ENCODE assay signal across 8 cellular contexts in the genomic region with DNA sequence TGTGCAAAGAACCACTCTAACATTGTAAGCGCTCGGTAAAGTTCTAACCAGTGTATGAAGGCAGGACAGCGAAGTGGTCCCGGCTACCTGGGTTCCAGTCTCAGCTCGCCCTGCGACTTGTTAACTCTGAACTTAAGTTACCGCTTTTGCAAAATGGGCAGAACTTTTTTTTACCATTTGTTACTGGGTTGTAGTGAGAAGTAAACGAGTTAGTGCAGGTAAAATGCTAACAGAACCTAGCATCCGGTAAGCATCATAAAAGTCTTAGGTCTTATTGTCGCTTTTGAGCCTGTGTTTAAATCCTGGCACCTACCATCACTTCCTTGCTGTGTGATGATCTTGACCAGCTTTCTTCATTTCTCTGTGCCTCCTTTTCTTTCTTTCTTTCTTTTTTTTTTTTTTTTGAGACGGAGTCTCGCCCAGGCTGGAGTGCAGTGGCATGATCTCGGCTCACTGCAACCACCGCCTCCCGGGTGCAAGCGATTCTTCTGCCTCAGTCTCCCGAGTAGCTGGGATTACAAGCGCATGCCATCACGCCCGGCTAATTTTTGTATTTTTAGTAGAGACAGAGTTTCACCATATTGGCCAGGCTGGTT. TPM values are rescaled to one million over a fixed set of nuclear protein-coding genes. Genes with fewer than 3 reads are reported as not detected.
A peak's percentile ranks its signal among the peaks of the same experiment; 100 is the strongest.
DNase-seq lines count a peak whose midpoint lies in the region; ATAC-seq and TF ChIP-seq lines count a peak whose summit lies in the region.

No MANE protein-coding gene starts in this region.

- no peak overlapping the region for H3K18ac ChIP-seq in trophoblast cell (ENCODE audit: low read length)

- DNase-seq in DMS 273 (lab: John Stamatoyannopoulos, UW; ENCODE audit: unreplicated experiment) (peak; percentile 71), DMS 273 treated with DMSO at 0.1 percent for 48 hours (lab: John Stamatoyannopoulos, UW) (no peak), SK-N-MC (ENCODE audit: low read depth, low spot score) (no peak), esophagus squamous epithelium (lab: John Stamatoyannopoulos, UW) (no peak), trophoblast cell (no peak), kidney glomerular epithelial cell (lab: John Stamatoyannopoulos, UW) (no peak), NCI-H187 treated with DMSO at 0.1 percent for 48 hours (lab: John Stamatoyannopoulos, UW) (no peak)

- H2BK12ac ChIP-seq in trophoblast cell (ENCODE audit: low read length), result no peak overlapping the region

- peaks cover 11% of the 10 kb centered on the region for H3K79me1 ChIP-seq in trophoblast cell (ENCODE audit: low read length)

- H4K91ac ChIP-seq in trophoblast cell (ENCODE audit: low read depth, low read length), result peak overlapping the region; percentile 1

- no peak for ATAC-seq in GM18861 (IDR thresholded peaks at IDR 0.05; ENCODE audit: unreplicated experiment)

- no peaks in the 10 kb centered on the region for H3K9me3 ChIP-seq in SK-N-MC (ENCODE audit: low read depth, low read length)
- H3K9me3 ChIP-seq in esophagus squamous epithelium, result no peaks in the 10 kb centered on the region
- no peaks in the 10 kb centered on the region for H3K9me3 ChIP-seq in trophoblast cell (ENCODE audit: insufficient read depth, low read depth, low read length)

- TF ChIP-seq POLR2A in esophagus squamous epithelium (IDR thresholded peaks at IDR 0.05), result no peak

- peak overlapping the region; percentile 95 for H3K4me3 ChIP-seq in SK-N-MC
- H3K4me3 ChIP-seq in esophagus squamous epithelium, result peak overlapping the region; percentile 79 to 99 (median 98)
- no peak overlapping the region for H3K4me3 ChIP-seq in trophoblast cell (ENCODE audit: low read depth, low read length)

- no peak overlapping the region for H2BK5ac ChIP-seq in trophoblast cell (ENCODE audit: low read depth, low read length, poor library complexity)

- H3K36me3 ChIP-seq in SK-N-MC (ENCODE audit: insufficient read depth, low read length), result peaks cover 32% of the 10 kb centered on the region
- peaks cover 0 to 36% (median 0%) of the 10 kb centered on the region in 3 donors for H3K36me3 ChIP-seq in esophagus squamous epithelium
- peaks cover 22 to 28% of the 10 kb centered on the region in 2 experiments for H3K36me3 ChIP-seq in trophoblast cell (ENCODE audit: control insufficient read depth in 1 of 2, insufficient read depth in 2 of 2, low read length in 2 of 2)

- no peak overlapping the region for H2AK5ac ChIP-seq in trophoblast cell (ENCODE audit: low read length)

- H3K14ac ChIP-seq in trophoblast cell (ENCODE audit: low read length), result no peak overlapping the region

- H3K27ac ChIP-seq in SK-N-MC, result peak overlapping the region; percentile 52; the same call in 1 of the 2 replicates
- H3K27ac ChIP-seq in esophagus squamous epithelium, result peak overlapping the region; percentile 86 to 90 (median 88)
- no peak overlapping the region for H3K27ac ChIP-seq in trophoblast cell (ENCODE audit: low read depth, low read length)

- no peak for TF ChIP-seq CTCF in esophagus squamous epithelium (IDR thresholded peaks at IDR 0.05)

- no peak overlapping the region for H4K12ac ChIP-seq in trophoblast cell (ENCODE audit: low read depth, low read length)

- peak overlapping the region; percentile 92 for H3K4me2 ChIP-seq in trophoblast cell (ENCODE audit: low read length)

- H2AFZ ChIP-seq in trophoblast cell (ENCODE audit: insufficient read depth, low read length, poor library complexity), result peak overlapping the region; percentile 69

- 9 to 11% methylated on average over 17 to 20 of the region's 20 CpGs for WGBS in esophagus squamous epithelium, 2 donors
- no CpG with 5 or more reads among the region's 20 CpGs for WGBS in trophoblast cell (ENCODE audit: extremely low coverage, insufficient coverage, insufficient read length)

- peak overlapping the region; percentile 11 for H3K9ac ChIP-seq in SK-N-MC (ENCODE audit: insufficient read length)
- no peak overlapping the region for H3K9ac ChIP-seq in trophoblast cell (ENCODE audit: low read length)

- H4K8ac ChIP-seq in trophoblast cell (ENCODE audit: low read depth, low read length), result peak overlapping the region; percentile 80

- peak overlapping the region; percentile 9 for H2BK120ac ChIP-seq in trophoblast cell (ENCODE audit: insufficient read depth, low read length, poor library complexity)

- H3K4ac ChIP-seq in trophoblast cell (ENCODE audit: low read depth, low read length), result no peak overlapping the region

- H3K79me2 ChIP-seq in trophoblast cell (ENCODE audit: control insufficient read depth, insufficient read depth, low read length, poor library complexity), result peaks cover 38% of the 10 kb centered on the region

- no peaks in the 10 kb centered on the region for H3K27me3 ChIP-seq in esophagus squamous epithelium
- H3K27me3 ChIP-seq in trophoblast cell (ENCODE audit: insufficient read depth, low read length), result no peaks in the 10 kb centered on the region

- H3K4me1 ChIP-seq in esophagus squamous epithelium, result peaks cover 33 to 60% (median 37%) of the 10 kb centered on the region in 3 donors
- peaks cover 18 to 26% of the 10 kb centered on the region in 2 experiments for H3K4me1 ChIP-seq in trophoblast cell (ENCODE audit: control insufficient read depth in 1 of 2, insufficient read depth in 2 of 2, low read length in 2 of 2)

- no peak overlapping the region for H3K23ac ChIP-seq in trophoblast cell (ENCODE audit: low read length)

- intact Hi-C loops in esophagus squamous epithelium (cut with DNase I), result no loop called here

RNA-seq across cellular contexts. Expression of a gene that starts 0.7 kb away (rescaled TPM):
- 10 to 100 TPM; 19.4 to 42.5 (median 29.0) TPM for total RNA-seq in esophagus squamous epithelium
- polyA plus RNA-seq in trophoblast cell (2013), result 26.6 and 28.8 TPM in 2 replicates

RNA-seq across cellular contexts. Expression of a gene that starts 0.8 kb away (rescaled TPM):
- 10 to 100 TPM; 26.7 to 45.5 (median 37.1) TPM for total RNA-seq in esophagus squamous epithelium
- polyA plus RNA-seq in trophoblast cell (2013), result 149 and 154 TPM in 2 replicates

RNA-seq across cellular contexts. Expression of a gene that starts 14.6 kb away (rescaled TPM):
- total RNA-seq in esophagus squamous epithelium, result 10 to 100 TPM in 1 of 4 donors, 1 to 10 TPM in 3; 2.1 to 13.0 (median 3.9) TPM
- 0.10 and 0.16 TPM in 2 replicates for polyA plus RNA-seq in trophoblast cell (2013)

RNA-seq across cellular contexts. Expression of a gene that starts 32.9 kb away (rescaled TPM):
- 10 to 100 TPM; 50.3 to 80.4 (median 69.3) TPM for total RNA-seq in esophagus squamous epithelium
- 45.9 and 47.7 TPM in 2 replicates for polyA plus RNA-seq in trophoblast cell (2013)

RNA-seq across cellular contexts. Expression of a gene that starts 32.9 kb away (rescaled TPM):
- 100 to 1,000 TPM in 1 of 4 donors, 10 to 100 TPM in 3; 46.5 to 118 (median 76.9) TPM for total RNA-seq in esophagus squamous epithelium
- polyA plus RNA-seq in trophoblast cell (2013), result 139 and 150 TPM in 2 replicates
